Comparison of ENCODE assay signal across 1 cellular context in genomic region chr1:1135339-1136111, GRCh38.
TF ChIP-seq lines count a peak whose summit lies in the region.

No MANE protein-coding gene starts in this region.

TF ChIP-seq in K562, 482 proteins besides CTCF, POLR2A, EP300 and RAD21 (continued from another document and continues in another):
- TF ChIP-seq ZBTB34 (CRISPR knock-in tag; IDR thresholded peaks at IDR 0.05) (no peak), HNRNPL (IDR thresholded peaks at IDR 0.05; ENCODE audit: low read depth, low read length) (no peak), POLR2G (IDR thresholded peaks at IDR 0.05; ENCODE audit: low read depth, low read length) (no peak; the same call in 1 of the 2 replicates), CLOCK (CRISPR knock-in tag; IDR thresholded peaks at IDR 0.05; ENCODE audit: borderline replicate concordance) (no peak), NR2C2 (CRISPR knock-in tag; IDR thresholded peaks at IDR 0.05) (no peak), NR2C2 (tag; IDR thresholded peaks at IDR 0.05) (no peak), SNRNP70 (optimal IDR thresholded peaks at IDR 0.05; ENCODE audit: low read depth, low read length) (no peak), ZNF280A (IDR thresholded peaks at IDR 0.05; ENCODE audit: low read depth, partially characterized antibody) (no peak), ZNF444 (CRISPR knock-in tag; IDR thresholded peaks at IDR 0.05) (no peak), E2F8 (IDR thresholded peaks at IDR 0.05; ENCODE audit: low read depth, partially characterized antibody) (no peak), HIVEP1 (CRISPR knock-in tag; IDR thresholded peaks at IDR 0.05) (no peak), HSF4 (CRISPR knock-in tag; IDR thresholded peaks at IDR 0.05; ENCODE audit: borderline replicate concordance) (no peak), SAFB2 (IDR thresholded peaks at IDR 0.05; ENCODE audit: borderline replicate concordance, low read depth, low read length, severe bottlenecking) (no peak), PPARD (CRISPR knock-in tag; IDR thresholded peaks at IDR 0.05) (no peak), ZFP91 (CRISPR knock-in tag; IDR thresholded peaks at IDR 0.05) (no peak), SRF (CRISPR knock-in tag; IDR thresholded peaks at IDR 0.05) (peak in 1 of 2 experiments; percentile 95; a peak in 2 of 4 replicates), HNRNPK (IDR thresholded peaks at IDR 0.05; ENCODE audit: low read depth, low read length, poor library complexity, severe bottlenecking) (no peak), PRMT5 (CRISPR knock-in tag; IDR thresholded peaks at IDR 0.05) (no peak), DNMT1 (IDR thresholded peaks at IDR 0.05) (no peak), HMG20B (CRISPR knock-in tag; IDR thresholded peaks at IDR 0.05) (no peak), RBM17 (IDR thresholded peaks at IDR 0.05; ENCODE audit: borderline replicate concordance, low read depth, low read length) (no peak), ZNF785 (CRISPR knock-in tag; IDR thresholded peaks at IDR 0.05) (no peak), PHTF2 (CRISPR knock-in tag; IDR thresholded peaks at IDR 0.05) (no peak), CCAR2 (IDR thresholded peaks at IDR 0.05; ENCODE audit: low read depth, low read length) (no peak), ZNF77 (CRISPR knock-in tag; IDR thresholded peaks at IDR 0.05) (no peak), THRB (CRISPR knock-in tag; conservative IDR thresholded peaks at IDR 0.05) (no peak), HEY1 (CRISPR knock-in tag; IDR thresholded peaks at IDR 0.05; ENCODE audit: borderline replicate concordance) (no peak), TAF9B (IDR thresholded peaks at IDR 0.05; ENCODE audit: partially characterized antibody) (no peak), ZKSCAN1 (IDR thresholded peaks at IDR 0.05; ENCODE audit: low read depth, low read length) (no peak), GMEB1 (CRISPR knock-in tag; IDR thresholded peaks at IDR 0.05) (no peak), ZNF232 (CRISPR knock-in tag; IDR thresholded peaks at IDR 0.05) (no peak), ARID3A (IDR thresholded peaks at IDR 0.05; ENCODE audit: borderline replicate concordance, low read depth, low read length) (0 out of 2 replicates have a peak, but pooled peaks have one; percentile 13), HLTF (IDR thresholded peaks at IDR 0.05) (no peak), ARID2 (IDR thresholded peaks at IDR 0.05) (no peak), RUNX1 (IDR thresholded peaks at IDR 0.05; ENCODE audit: low read depth) (no peak), CSDE1 (IDR thresholded peaks at IDR 0.05) (no peak), NR2C1 (IDR thresholded peaks at IDR 0.05) (no peak), NR2C1 (tag; IDR thresholded peaks at IDR 0.05) (peak; percentile 73)
- TF ChIP-seq, protein P1, sequence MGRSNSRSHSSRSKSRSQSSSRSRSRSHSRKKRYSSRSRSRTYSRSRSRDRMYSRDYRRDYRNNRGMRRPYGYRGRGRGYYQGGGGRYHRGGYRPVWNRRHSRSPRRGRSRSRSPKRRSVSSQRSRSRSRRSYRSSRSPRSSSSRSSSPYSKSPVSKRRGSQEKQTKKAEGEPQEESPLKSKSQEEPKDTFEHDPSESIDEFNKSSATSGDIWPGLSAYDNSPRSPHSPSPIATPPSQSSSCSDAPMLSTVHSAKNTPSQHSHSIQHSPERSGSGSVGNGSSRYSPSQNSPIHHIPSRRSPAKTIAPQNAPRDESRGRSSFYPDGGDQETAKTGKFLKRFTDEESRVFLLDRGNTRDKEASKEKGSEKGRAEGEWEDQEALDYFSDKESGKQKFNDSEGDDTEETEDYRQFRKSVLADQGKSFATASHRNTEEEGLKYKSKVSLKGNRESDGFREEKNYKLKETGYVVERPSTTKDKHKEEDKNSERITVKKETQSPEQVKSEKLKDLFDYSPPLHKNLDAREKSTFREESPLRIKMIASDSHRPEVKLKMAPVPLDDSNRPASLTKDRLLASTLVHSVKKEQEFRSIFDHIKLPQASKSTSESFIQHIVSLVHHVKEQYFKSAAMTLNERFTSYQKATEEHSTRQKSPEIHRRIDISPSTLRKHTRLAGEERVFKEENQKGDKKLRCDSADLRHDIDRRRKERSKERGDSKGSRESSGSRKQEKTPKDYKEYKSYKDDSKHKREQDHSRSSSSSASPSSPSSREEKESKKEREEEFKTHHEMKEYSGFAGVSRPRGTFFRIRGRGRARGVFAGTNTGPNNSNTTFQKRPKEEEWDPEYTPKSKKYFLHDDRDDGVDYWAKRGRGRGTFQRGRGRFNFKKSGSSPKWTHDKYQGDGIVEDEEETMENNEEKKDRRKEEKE (IDR thresholded peaks at IDR 0.05; ENCODE audit: borderline replicate concordance in 1 of 2, control insufficient read depth in 1 of 2, low read depth in 2 of 2, low read length in 1 of 2): no peak
- TF ChIP-seq, protein P2, sequence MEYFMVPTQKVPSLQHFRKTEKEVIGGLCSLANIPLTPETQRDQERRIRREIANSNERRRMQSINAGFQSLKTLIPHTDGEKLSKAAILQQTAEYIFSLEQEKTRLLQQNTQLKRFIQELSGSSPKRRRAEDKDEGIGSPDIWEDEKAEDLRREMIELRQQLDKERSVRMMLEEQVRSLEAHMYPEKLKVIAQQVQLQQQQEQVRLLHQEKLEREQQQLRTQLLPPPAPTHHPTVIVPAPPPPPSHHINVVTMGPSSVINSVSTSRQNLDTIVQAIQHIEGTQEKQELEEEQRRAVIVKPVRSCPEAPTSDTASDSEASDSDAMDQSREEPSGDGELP (CRISPR knock-in tag; IDR thresholded peaks at IDR 0.05; ENCODE audit: borderline replicate concordance): no peak
